22 cellular contexts compared by ENCODE assay signal in genomic region chr16:16782153-16782552, GRCh38.
DNase-seq lines count a peak whose midpoint lies in the region; ATAC-seq, FAIRE-seq and TF ChIP-seq lines count a peak whose summit lies in the region.
"Had no signal": no experiment of that assay in that cellular context is flagged by ENCODE, and none has a peak within 500 bp of the region (broad histone marks: within the 10 kb centered on the region; RNA-seq: fewer than 3 reads in every experiment).

No MANE protein-coding gene starts in this region.

- peak; percentile 44 for DNase-seq in NCI-H82 (lab: John Stamatoyannopoulos, UW)
- no peak for DNase-seq in NCI-H82 treated with DMSO at 0.1 percent for 48 hours (lab: John Stamatoyannopoulos, UW; ENCODE audit: unreplicated experiment)
- DNase-seq in SK-N-DZ (ENCODE audit: low spot score), result peak; percentile 23
- no peak for DNase-seq in H1 (ENCODE audit: low read depth in 1 of 2, low spot score in 2 of 2)
- DNase-seq in activated T-cell treated with anti-CD3 and anti-CD28 coated beads, Interleukin-2, amount 50 U/mL, for 48 hours, result no peak
- no peak for DNase-seq in WTC11 (ENCODE audit: low spot score)
- DNase-seq: AML-193; Caco-2; Calu3; CD4-positive, alpha-beta T cell; CD8-positive, alpha-beta T cell; DMS79 treated with DMSO at 0.1 percent for 48 hours; GF-D8 had no signal

- H3K27ac ChIP-seq in H1 (ENCODE audit: low read depth, low read length), result no peak overlapping the region
- H3K27ac ChIP-seq: 22Rv1; A549; BLaER1 treated with 17β-estradiol and CSF1 and Interleukin-3, amounts not matched to agents 10 nM and 100 nM; C4-2B had no signal

- no peak overlapping the region for H4K5ac ChIP-seq in H1 (ENCODE audit: insufficient read length, low read depth, low read length)

- H3K18ac ChIP-seq in H1 (ENCODE audit: extremely low read depth, low read length), result no peak overlapping the region

- H3K4me3 Mint-ChIP-seq in WTC11, result no peak overlapping the region
- H3K4me3 Mint-ChIP-seq: B cell; CD4-positive, alpha-beta T cell; CD8-positive, alpha-beta T cell had no signal

- H3K4me2 ChIP-seq in H1 (ENCODE audit: insufficient read depth in 1 of 2, low read depth in 2 of 2, low read length in 2 of 2), result no peak overlapping the region
- H3K4me2 ChIP-seq: A549; BLaER1 treated with 17β-estradiol and CSF1 and Interleukin-3, amounts not matched to agents 10 nM and 100 nM had no signal

- POLR2A ChIA-PET in H1 (lab: Charles Lee; ENCODE audit: partially characterized antibody), result no interaction called here
- POLR2A ChIA-PET in WTC11 (lab: Charles Lee), result no interaction called here

- H3K27me3 Mint-ChIP-seq in WTC11 (ENCODE audit: low read depth), result peaks cover 3% of the 10 kb centered on the region; the same call in 1 of the 2 replicates

- H3K79me2 ChIP-seq in H1 (ENCODE audit: control insufficient read depth in 1 of 2, insufficient read depth in 2 of 2, low read length in 2 of 2), result no peaks in the 10 kb centered on the region

- no peak overlapping the region for H4K91ac ChIP-seq in H1 (replicated peaks; ENCODE audit: insufficient read length, low read length)

- H3K56ac ChIP-seq in H1 (replicated peaks; ENCODE audit: insufficient read length, low read depth, low read length), result no peak overlapping the region

- H2AK5ac ChIP-seq in H1 (ENCODE audit: low read depth, low read length), result no peak overlapping the region

- TF ChIP-seq CTCF in H1 (IDR thresholded peaks at IDR 0.05; ENCODE audit: control extremely low read depth in 1 of 3, insufficient read depth in 1 of 3, low read depth in 1 of 3, low read length in 3 of 3) (no peak), WTC11 (IDR thresholded peaks at IDR 0.05) (no peak)

- H3K4me3 ChIP-seq in H1 (ENCODE audit: extremely low read depth in 1 of 4, insufficient read depth in 2 of 4, low read depth in 3 of 4, low read length in 4 of 4), result no peak overlapping the region
- H3K4me3 ChIP-seq: A549; BLaER1 treated with 17β-estradiol and CSF1 and Interleukin-3, amounts not matched to agents 10 nM and 100 nM had no signal

- no peak overlapping the region for H2BK15ac ChIP-seq in H1 (ENCODE audit: low read length)

- H4K20me1 ChIP-seq in H1 (replicated peaks in 1 of 2; ENCODE audit: control insufficient read depth in 1 of 2, insufficient read depth in 2 of 2, low read length in 2 of 2), result no peaks in the 10 kb centered on the region
- H4K20me1 ChIP-seq: BLaER1 treated with 17β-estradiol and CSF1 and Interleukin-3, amounts not matched to agents 10 nM and 100 nM had no signal

- no peaks in the 10 kb centered on the region for H3K36me3 Mint-ChIP-seq in WTC11
- H3K36me3 Mint-ChIP-seq: CD8-positive, alpha-beta T cell had no signal

- peaks cover 4 to 9% (median 9%) of the 10 kb centered on the region in 4 experiments; a peak in 6 of 7 replicates for H3K4me1 ChIP-seq in H1 (replicated peaks in 1 of 4; ENCODE audit: control insufficient read depth in 3 of 4, insufficient read depth in 4 of 4, low read length in 3 of 4)
- H3K4me1 ChIP-seq: A549; BLaER1 treated with 17β-estradiol and CSF1 and Interleukin-3, amounts not matched to agents 10 nM and 100 nM; Caco-2 had no signal

- ATAC-seq in GM18519 (IDR thresholded peaks at IDR 0.05; ENCODE audit: low FRiP score, unreplicated experiment) (no peak), WTC11 (no peak)
- ATAC-seq: A549; CD8-positive, alpha-beta T cell had no signal

- H3K23ac ChIP-seq in H1 (ENCODE audit: insufficient read length), result no peak overlapping the region

- peaks cover 42% of the 10 kb centered on the region for H3K4me1 Mint-ChIP-seq in WTC11
- H3K4me1 Mint-ChIP-seq: B cell had no signal

- TF ChIP-seq EP300 in H1 (IDR thresholded peaks at IDR 0.05; ENCODE audit: borderline replicate concordance in 1 of 2, low read depth in 2 of 2, low read length in 2 of 2), result no peak

- H3K23me2 ChIP-seq in H1 (ENCODE audit: low read depth, low read length), result no peaks in the 10 kb centered on the region

- no peaks in the 10 kb centered on the region for H3K27me3 ChIP-seq in H1 (replicated peaks in 1 of 4; ENCODE audit: control insufficient read depth in 3 of 4, extremely low read depth in 1 of 4, insufficient read depth in 3 of 4, low read length in 3 of 4)
- H3K27me3 ChIP-seq: BLaER1 treated with 17β-estradiol and CSF1 and Interleukin-3, amounts not matched to agents 10 nM and 100 nM had no signal

- no peak overlapping the region for H2BK12ac ChIP-seq in H1 (ENCODE audit: low read depth, low read length)

- H3K79me1 ChIP-seq in H1 (ENCODE audit: low read depth, low read length), result no peaks in the 10 kb centered on the region

- H3K9me3 Mint-ChIP-seq in WTC11, result peaks cover 12% of the 10 kb centered on the region
- H3K9me3 Mint-ChIP-seq: CD4-positive, alpha-beta T cell; CD8-positive, alpha-beta T cell had no signal

- WGBS in H1 (ENCODE audit: extremely low coverage in 1 of 2, insufficient coverage in 1 of 2, insufficient read length in 1 of 2, insufficient replicate concordance in 2 of 2, low coverage in 1 of 2, low lambda C conversion rate in 2 of 2, missing lambda C conversion rate in 1 of 2), 2 experiments, result 95% methylated on average over 4 of the region's 4 CpGs; no CpG with 5 or more reads in 1 of the 2 experiments

- H2BK5ac ChIP-seq in H1 (ENCODE audit: low read depth, low read length), result no peak overlapping the region

- no peak overlapping the region for H2BK20ac ChIP-seq in H1 (ENCODE audit: low read length)

- peak overlapping the region; percentile 30 for H2BK120ac ChIP-seq in H1 (replicated peaks; ENCODE audit: low read depth, low read length)

- no peak overlapping the region for H2AFZ ChIP-seq in H1 (ENCODE audit: low read length)

- H4K8ac ChIP-seq in H1 (ENCODE audit: extremely low read depth, insufficient read depth, low read length), result no peak overlapping the region

- no peak overlapping the region for H3K9ac ChIP-seq in H1 (replicated peaks in 1 of 4; ENCODE audit: extremely low read depth in 1 of 4, low read depth in 3 of 4, low read length in 3 of 4)
- H3K9ac ChIP-seq: BLaER1 treated with 17β-estradiol and CSF1 and Interleukin-3, amounts not matched to agents 10 nM and 100 nM had no signal

- no peak overlapping the region for H3K27ac Mint-ChIP-seq in WTC11
- H3K27ac Mint-ChIP-seq: B cell; CD4-positive, alpha-beta T cell; CD8-positive, alpha-beta T cell had no signal

- no peak overlapping the region for H3K4ac ChIP-seq in H1 (replicated peaks; ENCODE audit: insufficient read length, low read depth, low read length)

- FAIRE-seq in H1 (lab: Jason Lieb, UNC), result no peak
- FAIRE-seq: A549, D721Med, G401.6, GM12891 had no signal

- no peak for TF ChIP-seq RAD21 in H1 (IDR thresholded peaks at IDR 0.05 in 1 of 2, conservative IDR thresholded peaks at IDR 0.05 in 1 of 2; ENCODE audit: low read depth in 2 of 2, low read length in 2 of 2)

- no peak overlapping the region for H3K14ac ChIP-seq in H1 (ENCODE audit: insufficient read length)

- CTCF ChIA-PET in H1 (lab: Charles Lee; ENCODE audit: partially characterized antibody) (no interaction called here), WTC11 (lab: Charles Lee) (no interaction called here)

- H3K9me3 ChIP-seq in H1 (ENCODE audit: insufficient read depth in 2 of 2, low read depth in 1 of 2, low read length in 1 of 2), result no peaks in the 10 kb centered on the region
- H3K9me3 ChIP-seq: A549; BLaER1 treated with 17β-estradiol and CSF1 and Interleukin-3, amounts not matched to agents 10 nM and 100 nM; Caco-2 had no signal

- H3K36me3 ChIP-seq in H1 (ENCODE audit: control insufficient read depth in 2 of 4, insufficient read depth in 4 of 4, low read length in 3 of 4), result no peaks in the 10 kb centered on the region
- H3K36me3 ChIP-seq: BLaER1 treated with 17β-estradiol and CSF1 and Interleukin-3, amounts not matched to agents 10 nM and 100 nM had no signal

- no peak for TF ChIP-seq POLR2A in H1 (IDR thresholded peaks at IDR 0.05; ENCODE audit: control extremely low read depth in 1 of 2, low read depth in 2 of 2, low read length in 2 of 2)

TF ChIP-seq in H1, 55 proteins besides CTCF, POLR2A, EP300 and RAD21 (continues in another document):
- TF ChIP-seq SIN3A (conservative IDR thresholded peaks at IDR 0.05 in 1 of 2, IDR thresholded peaks at IDR 0.05 in 1 of 2; ENCODE audit: low read depth in 1 of 2, low read length in 2 of 2) (no peak), SRF (IDR thresholded peaks at IDR 0.05; ENCODE audit: low read depth, low read length) (no peak), CBX5 (IDR thresholded peaks at IDR 0.05; ENCODE audit: low read depth, low read length) (no peak), RNF2 (IDR thresholded peaks at IDR 0.05; ENCODE audit: borderline replicate concordance, low read depth, low read length, missing control alignments, poor library complexity, severe bottlenecking) (no peak), HDAC2 (IDR thresholded peaks at IDR 0.05; ENCODE audit: borderline replicate concordance in 1 of 2, low read depth in 2 of 2, low read length in 2 of 2) (no peak), JUND (IDR thresholded peaks at IDR 0.05; ENCODE audit: low read length) (no peak), HDAC6 (IDR thresholded peaks at IDR 0.05; ENCODE audit: low read depth, low read length) (no peak), FOSL1 (IDR thresholded peaks at IDR 0.05; ENCODE audit: insufficient read depth, low read depth, low read length) (no peak), TCF12 (IDR thresholded peaks at IDR 0.05; ENCODE audit: low read depth, low read length) (no peak), EZH2 (IDR thresholded peaks at IDR 0.05; ENCODE audit: low read depth, low read length, severe bottlenecking) (no peak)

TF ChIP-seq in WTC11, 78 proteins besides CTCF, POLR2A, EP300 and RAD21 (continues in another document):
- TF ChIP-seq ATF6 (CRISPR knock-in tag; IDR thresholded peaks at IDR 0.05) (no peak), ZNF317 (CRISPR knock-in tag; IDR thresholded peaks at IDR 0.05; ENCODE audit: borderline replicate concordance, low read depth) (no peak), ZNF121 (CRISPR knock-in tag; IDR thresholded peaks at IDR 0.05) (no peak), ZMAT4 (CRISPR knock-in tag; IDR thresholded peaks at IDR 0.05) (no peak)

Comparison
In these comparisons a context has a peak if more than half of its experiments do, and no peak if none do; other contexts are left out.
1. DNase-seq: peak in NCI-H82 (single experiment) and SK-N-DZ (single experiment); none in NCI-H82 treated with DMSO at 0.1 percent for 48 hours (single experiment), H1 (0 of 2), activated T-cell treated with anti-CD3 and anti-CD28 coated beads, Interleukin-2, amount 50 U/mL, for 48 hours (0 of 2) and WTC11 (single experiment).